ENCODE assay signal across 1 cellular context in genomic region chr2:104118889-104119288, GRCh38.
TF ChIP-seq lines count a peak whose summit lies in the region.

No MANE protein-coding gene starts in this region.

TF ChIP-seq in WTC11, 78 proteins besides CTCF, POLR2A, EP300 and RAD21:
- TF ChIP-seq AFF4 (CRISPR knock-in tag; IDR thresholded peaks at IDR 0.05; ENCODE audit: borderline replicate concordance): no peak
- no peak for TF ChIP-seq HMGXB4 (CRISPR knock-in tag; IDR thresholded peaks at IDR 0.05)
- no peak for TF ChIP-seq E2F1 (CRISPR knock-in tag; IDR thresholded peaks at IDR 0.05)
